In genomic region chr17:201257-201656, GRCh38 we compare ENCODE assay signal across 2 cellular contexts. TPM values are rescaled to one million over a fixed set of nuclear protein-coding genes. Genes with fewer than 3 reads are reported as not detected.
"Had no signal": no experiment of that assay in that cellular context is flagged by ENCODE, and none has a peak within 500 bp of the region (broad histone marks: within the 10 kb centered on the region; RNA-seq: fewer than 3 reads in every experiment).

No MANE protein-coding gene starts in this region.

RNA-seq across cellular contexts. Expression of gene DOC2B, which starts 19.8 kb away (rescaled TPM):
- total RNA-seq: osteocyte had no signal
- polyA plus RNA-seq: naive thymus-derived CD8-positive, alpha-beta T cell had no signal
